In genomic region chr7:66142996-66143395, GRCh38 we compare ENCODE assay signal across 15 cellular contexts. TPM values are rescaled to one million over a fixed set of nuclear protein-coding genes. Genes with fewer than 3 reads are reported as not detected.
DNase-seq lines count a peak whose midpoint lies in the region; ATAC-seq and TF ChIP-seq lines count a peak whose summit lies in the region.
"Had no signal": no experiment of that assay in that cellular context is flagged by ENCODE, and none has a peak within 500 bp of the region (broad histone marks: within the 10 kb centered on the region; RNA-seq: fewer than 3 reads in every experiment).

No MANE protein-coding gene starts in this region.

- H3K4me3 Mint-ChIP-seq in stimulated activated naive CD8-positive, alpha-beta T cell treated with anti-CD3 and anti-CD28 coated beads, Interleukin-15, amount 100 ng/mL, for 72 hours, result no peak overlapping the region
- no peak overlapping the region for H3K4me3 Mint-ChIP-seq in endodermal cell

- no peaks in the 10 kb centered on the region for H3K9me3 Mint-ChIP-seq in stimulated activated naive CD8-positive, alpha-beta T cell treated with anti-CD3 and anti-CD28 coated beads, Interleukin-15, amount 100 ng/mL, for 72 hours
- no peaks in the 10 kb centered on the region for H3K9me3 Mint-ChIP-seq in endodermal cell

- TF ChIP-seq CTCF in endodermal cell (conservative IDR thresholded peaks at IDR 0.05) (no peak), right lobe of liver (IDR thresholded peaks at IDR 0.05) (peak in 1 of 4 donors; percentile 11), vagina (IDR thresholded peaks at IDR 0.05) (no peak)

- H3K9me3 ChIP-seq in endodermal cell (ENCODE audit: control insufficient read depth, low read length), result no peaks in the 10 kb centered on the region
- no peaks in the 10 kb centered on the region for H3K9me3 ChIP-seq in right lobe of liver
- H3K9me3 ChIP-seq in vagina, result no peaks in the 10 kb centered on the region
- H3K9me3 ChIP-seq: MG63, thoracic aorta had no signal

- intact Hi-C loops in right lobe of liver (cut with DNase I) (no loop called here), vagina (cut with DNase I) (no loop called here)

- ATAC-seq in stimulated activated naive CD8-positive, alpha-beta T cell treated with anti-CD3 and anti-CD28 coated beads, Interleukin-15, amount 100 ng/mL, for 72 hours, result no peak
- no peak for ATAC-seq in stimulated activated naive CD8-positive, alpha-beta T cell treated with anti-CD3 and anti-CD28 coated beads, Interleukin-15, Interleukin-2, amounts not matched to agents 100 U/mL and 50 U/mL, for 24 hours
- peak; percentile 50 to 73 (median 66) for ATAC-seq in right lobe of liver
- no peak for ATAC-seq in HG02610 (IDR thresholded peaks at IDR 0.05; ENCODE audit: unreplicated experiment)
- ATAC-seq in SK-N-SH treated with all-trans-retinoic acid at 6 μM for 48 hours, result no peak
- ATAC-seq: activated CD4-positive, CD25-positive, alpha-beta regulatory T cell treated with anti-CD3 and anti-CD28 coated beads, Interleukin-2, amount 50 U/mL, for 24 hours had no signal

- H3K36me3 ChIP-seq in endodermal cell (ENCODE audit: control insufficient read depth, insufficient read depth, low read length) (peaks cover 74% of the 10 kb centered on the region), right lobe of liver (peaks cover 0 to 4% (median 1%) of the 10 kb centered on the region in 4 donors), vagina (peaks cover 0 to 16% of the 10 kb centered on the region in 2 donors)

- H3K9ac ChIP-seq in endodermal cell (ENCODE audit: extremely low read depth, low read length, poor library complexity, severe bottlenecking), result no peak overlapping the region

- H3K4me3 ChIP-seq in endodermal cell (ENCODE audit: low read length) (no peak overlapping the region), right lobe of liver (no peak overlapping the region), vagina (no peak overlapping the region)
- H3K4me3 ChIP-seq: MG63, thoracic aorta had no signal

- DNase-seq in stimulated activated naive CD8-positive, alpha-beta T cell treated with anti-CD3 and anti-CD28 coated beads, Interleukin-15, amount 100 ng/mL, for 72 hours, result no peak
- no peak for DNase-seq in stimulated activated naive CD8-positive, alpha-beta T cell treated with anti-CD3 and anti-CD28 coated beads, Interleukin-15, Interleukin-2, amounts not matched to agents 100 U/mL and 50 U/mL, for 24 hours
- no peak for DNase-seq in endodermal cell
- DNase-seq in right lobe of liver, result no peak
- DNase-seq in vagina (ENCODE audit: extremely low spot score in 2 of 2), result no peak
- DNase-seq in activated naive CD4-positive, alpha-beta T cell (lab: John Stamatoyannopoulos, UW), result no peak
- DNase-seq: activated effector memory CD4-positive, alpha-beta T cell treated with Interleukin-2 at 50 U/mL for 16 hours; anterior cingulate cortex; cortex of kidney; MG63; stimulated activated CD4-positive, alpha-beta T cell treated with anti-CD3 and anti-CD28 coated beads, Interleukin-4, amount 100 ng/mL, for 1 hour had no signal

- H3K27ac ChIP-seq in endodermal cell (ENCODE audit: low read depth, low read length) (no peak overlapping the region), right lobe of liver (peak overlapping the region; percentile 85 to 98 (median 93)), vagina (peak overlapping the region; percentile 87)
- H3K27ac ChIP-seq: thoracic aorta had no signal

- peak overlapping the region; percentile 27 to 42 for H3K27ac Mint-ChIP-seq in stimulated activated naive CD8-positive, alpha-beta T cell treated with anti-CD3 and anti-CD28 coated beads, Interleukin-15, amount 100 ng/mL, for 72 hours
- peak overlapping the region; percentile 69 for H3K27ac Mint-ChIP-seq in endodermal cell

- no peak for TF ChIP-seq POLR2A in right lobe of liver (IDR thresholded peaks at IDR 0.05)
- no peak for TF ChIP-seq POLR2A in vagina (IDR thresholded peaks at IDR 0.05)

- H3K27me3 Mint-ChIP-seq in stimulated activated naive CD8-positive, alpha-beta T cell treated with anti-CD3 and anti-CD28 coated beads, Interleukin-15, amount 100 ng/mL, for 72 hours, result no peaks in the 10 kb centered on the region
- no peaks in the 10 kb centered on the region for H3K27me3 Mint-ChIP-seq in endodermal cell (ENCODE audit: insufficient read depth)

- peaks cover 68% of the 10 kb centered on the region for H3K36me3 Mint-ChIP-seq in endodermal cell (ENCODE audit: low read depth)

- no peaks in the 10 kb centered on the region for H3K27me3 ChIP-seq in endodermal cell (ENCODE audit: control insufficient read depth, insufficient read depth, low read length, poor library complexity, severe bottlenecking)
- no peaks in the 10 kb centered on the region for H3K27me3 ChIP-seq in right lobe of liver
- no peaks in the 10 kb centered on the region for H3K27me3 ChIP-seq in vagina
- H3K27me3 ChIP-seq: MG63 had no signal

- WGBS in endodermal cell (ENCODE audit: insufficient coverage in 1 of 2, insufficient read length in 1 of 2), 2 experiments, result 83 to 90% methylated on average over 2 to 5 of the region's 5 CpGs
- 38% methylated on average over 5 of the region's 5 CpGs for WGBS in right lobe of liver (ENCODE audit: insufficient coverage, low coverage, low lambda C conversion rate, missing lambda C conversion rate)

- peaks cover 13% of the 10 kb centered on the region for H3K4me1 Mint-ChIP-seq in stimulated activated naive CD8-positive, alpha-beta T cell treated with anti-CD3 and anti-CD28 coated beads, Interleukin-15, amount 100 ng/mL, for 72 hours
- H3K4me1 Mint-ChIP-seq in endodermal cell, result peaks cover 9% of the 10 kb centered on the region

- H3K4me1 ChIP-seq in endodermal cell (ENCODE audit: control insufficient read depth, insufficient read depth, low read length) (no peaks in the 10 kb centered on the region), right lobe of liver (peaks cover 0 to 51% (median 26%) of the 10 kb centered on the region in 4 donors), vagina (peaks cover 72% of the 10 kb centered on the region)

TF ChIP-seq in SK-N-SH treated with all-trans-retinoic acid at 6 μM for 48 hours, 23 proteins besides CTCF, POLR2A, EP300 and RAD21 (continues in another document):
- no peak for TF ChIP-seq CSRNP3 (CRISPR knock-in tag; IDR thresholded peaks at IDR 0.05)
- TF ChIP-seq TSHZ2 (CRISPR knock-in tag; IDR thresholded peaks at IDR 0.05), result no peak
- no peak for TF ChIP-seq ZNF70 (CRISPR knock-in tag; IDR thresholded peaks at IDR 0.05)
- TF ChIP-seq, protein P1, sequence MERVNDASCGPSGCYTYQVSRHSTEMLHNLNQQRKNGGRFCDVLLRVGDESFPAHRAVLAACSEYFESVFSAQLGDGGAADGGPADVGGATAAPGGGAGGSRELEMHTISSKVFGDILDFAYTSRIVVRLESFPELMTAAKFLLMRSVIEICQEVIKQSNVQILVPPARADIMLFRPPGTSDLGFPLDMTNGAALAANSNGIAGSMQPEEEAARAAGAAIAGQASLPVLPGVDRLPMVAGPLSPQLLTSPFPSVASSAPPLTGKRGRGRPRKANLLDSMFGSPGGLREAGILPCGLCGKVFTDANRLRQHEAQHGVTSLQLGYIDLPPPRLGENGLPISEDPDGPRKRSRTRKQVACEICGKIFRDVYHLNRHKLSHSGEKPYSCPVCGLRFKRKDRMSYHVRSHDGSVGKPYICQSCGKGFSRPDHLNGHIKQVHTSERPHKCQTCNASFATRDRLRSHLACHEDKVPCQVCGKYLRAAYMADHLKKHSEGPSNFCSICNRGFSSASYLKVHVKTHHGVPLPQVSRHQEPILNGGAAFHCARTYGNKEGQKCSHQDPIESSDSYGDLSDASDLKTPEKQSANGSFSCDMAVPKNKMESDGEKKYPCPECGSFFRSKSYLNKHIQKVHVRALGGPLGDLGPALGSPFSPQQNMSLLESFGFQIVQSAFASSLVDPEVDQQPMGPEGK (CRISPR knock-in tag; IDR thresholded peaks at IDR 0.05; ENCODE audit: borderline replicate concordance), result no peak
- TF ChIP-seq ZC3H10 (CRISPR knock-in tag; IDR thresholded peaks at IDR 0.05), result no peak
- TF ChIP-seq ZNF8 (CRISPR knock-in tag; IDR thresholded peaks at IDR 0.05), result no peak
- no peak for TF ChIP-seq ISL1 (CRISPR knock-in tag; IDR thresholded peaks at IDR 0.05)
- no peak for TF ChIP-seq SNAI2 (CRISPR knock-in tag; IDR thresholded peaks at IDR 0.05)

RNA-seq across cellular contexts. Expression of gene CRCP, which starts 28.3 kb away (rescaled TPM):
- total RNA-seq in endodermal cell, result 10 to 100 TPM; 25.9 to 27.8 TPM
- polyA plus RNA-seq in endodermal cell (2013, experiment 1 of 2), result 22.7 TPM
- 18.5 TPM for polyA plus RNA-seq in endodermal cell (2013, experiment 2 of 2)
- 10 to 100 TPM; 17.2 to 38.0 (median 24.4) TPM for total RNA-seq in right lobe of liver
- total RNA-seq in vagina, result 56.5 TPM

Comparison
In these comparisons a context has a peak if more than half of its experiments do, and no peak if none do; other contexts are left out.
1. ATAC-seq: peak in right lobe of liver (4 of 4); none in stimulated activated naive CD8-positive, alpha-beta T cell treated with anti-CD3 and anti-CD28 coated beads, Interleukin-15, amount 100 ng/mL, for 72 hours (single experiment), stimulated activated naive CD8-positive, alpha-beta T cell treated with anti-CD3 and anti-CD28 coated beads, Interleukin-15, Interleukin-2, amounts not matched to agents 100 U/mL and 50 U/mL, for 24 hours (single experiment), HG02610 (single experiment) and SK-N-SH treated with all-trans-retinoic acid at 6 μM for 48 hours (single experiment).